In genomic region chr14:106845286-106846087, GRCh38 we compare ENCODE assay signal across 8 cellular contexts.
A peak's percentile ranks its signal among the peaks of the same experiment; 100 is the strongest.
DNase-seq lines count a peak whose midpoint lies in the region; ATAC-seq and TF ChIP-seq lines count a peak whose summit lies in the region.

No MANE protein-coding gene starts in this region.

- no peaks in the 10 kb centered on the region for H3K36me3 ChIP-seq in skeletal muscle satellite cell (ENCODE audit: insufficient read depth, low read length)

- H3K27me3 Mint-ChIP-seq in T-cell = no peaks in the 10 kb centered on the region

- POLR2A ChIA-PET in T-cell (lab: Charles Lee) = no interaction called here

- no peaks in the 10 kb centered on the region for H3K9me3 Mint-ChIP-seq in T-cell

- H3K27ac Mint-ChIP-seq in T-cell = peak overlapping the region; percentile 71

- H3K9ac ChIP-seq in skeletal muscle satellite cell (ENCODE audit: low read depth, low read length) = peak overlapping the region; percentile 72

- peaks cover 33 to 43% (median 37%) of the 10 kb centered on the region in 3 donors for H3K4me1 Mint-ChIP-seq in T-cell

- in situ Hi-C loops in G401 (cut with HindIII; ENCODE audit: low sequenced_read_pairs) = no loop called here

- TF ChIP-seq CTCF in coronary artery (IDR thresholded peaks at IDR 0.05) = no peak

- peak; percentile 50 for ATAC-seq in HG03457 (IDR thresholded peaks at IDR 0.05; ENCODE audit: unreplicated experiment)
- ATAC-seq in T-cell (replicated peaks in 1 of 4) = peak; percentile 41 to 55 (median 47)
- ATAC-seq in GM21526 (IDR thresholded peaks at IDR 0.05; ENCODE audit: low FRiP score, unreplicated experiment) = no peak

- H3K27me3 ChIP-seq in skeletal muscle satellite cell (ENCODE audit: control insufficient read depth, insufficient read depth, low read length) = no peaks in the 10 kb centered on the region

- H3K4me1 ChIP-seq in skeletal muscle satellite cell (ENCODE audit: control insufficient read depth, insufficient read depth, low read length) = peaks cover 5% of the 10 kb centered on the region

- H3K9me3 ChIP-seq in skeletal muscle satellite cell (replicated peaks; ENCODE audit: low read length) = peaks cover under 1% of the 10 kb centered on the region

- H3K4me2 ChIP-seq in skeletal muscle satellite cell (ENCODE audit: low read length) = peak overlapping the region; percentile 13

- H3K4me3 ChIP-seq in coronary artery = peak overlapping the region; percentile 63
- peak overlapping the region; percentile 51 for H3K4me3 ChIP-seq in skeletal muscle satellite cell (ENCODE audit: low read length)

- DNase-seq in NCI-H524 (lab: John Stamatoyannopoulos, UW) = peak; percentile 5 to 69
- DNase-seq in NCI-H524 treated with DMSO at 0.1 percent for 48 hours (lab: John Stamatoyannopoulos, UW) = no peak
- DNase-seq in T-cell = peak in 32 of 34 experiments; percentile 14 to 65 (median 37)
- DNase-seq in coronary artery (ENCODE audit: low spot score) = no peak
- DNase-seq in G401 (ENCODE audit: low spot score) = no peak

- no peaks in the 10 kb centered on the region for H3K36me3 Mint-ChIP-seq in T-cell

- peak overlapping the region in 1 of 2 donors; percentile 49 for H3K27ac ChIP-seq in coronary artery

- H3K4me3 Mint-ChIP-seq in T-cell = peak overlapping the region; percentile 92 to 99 (median 97)

- CTCF ChIA-PET in T-cell (lab: Charles Lee) = interaction anchor here in 1 of 2 donors (0.8 to 0.9 kb wide), 2 partner anchors 15 to 27 kb away, joined by 3 to 4 read pairs; no protein-coding TSS in a partner anchor

Comparison
In these comparisons a context has a peak if more than half of its experiments do, and no peak if none do; other contexts are left out.
1. DNase-seq: peak in NCI-H524 (2 of 2) and T-cell (32 of 34); none in NCI-H524 treated with DMSO at 0.1 percent for 48 hours (single experiment), coronary artery (single experiment) and G401 (single experiment).